22 cellular contexts compared by ENCODE assay signal in the genomic region with DNA sequence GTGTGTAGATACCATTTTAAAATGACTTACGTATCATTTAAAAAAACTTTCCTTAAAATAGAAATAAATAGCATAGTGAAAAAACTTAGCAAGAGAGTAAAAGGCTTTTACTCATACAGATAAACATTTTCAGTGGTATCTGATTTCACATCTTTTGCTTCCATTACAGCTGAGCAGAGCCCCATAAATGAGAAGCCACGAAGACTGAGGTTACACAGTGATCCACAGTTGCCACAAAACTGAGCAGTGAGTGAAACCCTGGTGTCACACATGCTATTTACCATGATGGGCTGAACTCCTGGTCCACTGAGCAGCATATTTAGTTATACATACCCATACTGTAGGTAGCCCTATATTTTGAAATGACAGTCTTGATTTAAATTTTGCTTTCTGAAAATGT.
"Had no signal": no experiment of that assay in that cellular context is flagged by ENCODE, and none has a peak within 500 bp of the region (broad histone marks: within the 10 kb centered on the region; RNA-seq: fewer than 3 reads in every experiment).

No MANE protein-coding gene starts in this region.

- H3K27ac ChIP-seq: brain microvascular endothelial cell, colonic mucosa, tibial artery, uterus had no signal

- H3K9me3 ChIP-seq: colonic mucosa, tibial artery, uterus had no signal

- H3K4me3 ChIP-seq: colonic mucosa, lung, tibial artery, uterus had no signal

- H3K27me3 ChIP-seq: brain microvascular endothelial cell, colonic mucosa, tibial artery, uterus had no signal

- ATAC-seq: activated CD8-positive, alpha-beta memory T cell treated with anti-CD3 and anti-CD28 coated beads, Interleukin-2, amount 10 ng/mL, durations not matched to agents 7 days and 5 days; left lobe of liver had no signal

- H3K4me1 ChIP-seq: colonic mucosa, uterus had no signal

- DNase-seq: activated B cell treated with CpG ODN at 0.5 μM for 24 hours; activated CD4-positive, alpha-beta memory T cell treated with anti-CD3 and anti-CD28 coated beads, Interleukin-2, amount 10 ng/mL, durations not matched to agents 7 days and 5 days; activated CD4-positive, alpha-beta T cell treated with anti-CD3 and anti-CD28 coated beads for 48 hours; activated CD8-positive, alpha-beta memory T cell treated with anti-CD3 and anti-CD28 coated beads, Interleukin-2, amount 10 ng/mL, durations not matched to agents 7 days and 5 days; amniotic stem cell; brain microvascular endothelial cell; central memory CD4-positive, alpha-beta T cell; colonic mucosa; head of caudate nucleus; nephron progenitor cell; nucleus accumbens; retina; stimulated activated CD4-positive, alpha-beta T cell treated with anti-CD3 and anti-CD28 coated beads, Interleukin-12 subunit alpha, Interleukin-12 subunit beta, amount 100 ng/mL, for 4 hours; stimulated activated CD4-positive, alpha-beta T cell treated with anti-CD3 and anti-CD28 coated beads, Interleukin-1b, Interleukin-23, amount 100 ng/mL, for 48 hours; stimulated activated naive CD4-positive, alpha-beta T cell treated with Interleukin-2 at 50 U/mL for 16 hours; tibial artery; uterus had no signal

- H3K36me3 ChIP-seq: brain microvascular endothelial cell, colonic mucosa, tibial artery, uterus had no signal

- FAIRE-seq: frontal cortex, keratinocyte, TTC549 had no signal
